21 cellular contexts compared by ENCODE assay signal in the genomic region with DNA sequence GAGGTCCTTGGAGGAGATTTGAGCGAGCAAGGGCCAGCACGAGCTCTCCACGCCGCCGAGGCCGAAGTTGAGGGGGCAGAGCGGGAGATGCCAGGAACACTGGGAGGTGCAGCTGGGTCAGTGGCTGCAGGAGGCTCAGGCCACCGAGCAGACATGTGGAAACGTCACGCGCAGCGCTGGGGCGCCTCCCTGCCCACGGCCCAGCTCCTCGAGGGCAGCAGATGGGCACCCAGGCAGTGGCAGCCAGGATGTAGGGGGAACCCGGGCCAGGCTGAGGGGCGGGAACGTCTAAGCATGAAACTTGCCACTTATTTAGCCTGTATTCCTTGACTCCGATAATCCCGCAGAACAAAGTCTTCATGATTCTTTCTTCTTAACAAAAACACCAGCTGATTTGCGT.
DNase-seq lines count a peak whose midpoint lies in the region; ATAC-seq and TF ChIP-seq lines count a peak whose summit lies in the region.
"Had no signal": no experiment of that assay in that cellular context is flagged by ENCODE, and none has a peak within 500 bp of the region (broad histone marks: within the 10 kb centered on the region; RNA-seq: fewer than 3 reads in every experiment).

No MANE protein-coding gene starts in this region.

- peaks cover 42% of the 10 kb centered on the region for H3K4me1 ChIP-seq in neural progenitor cell
- H3K4me1 ChIP-seq: Caco-2 had no signal

- H3K9me3 Mint-ChIP-seq in neural progenitor cell, result no peaks in the 10 kb centered on the region
- H3K9me3 Mint-ChIP-seq: CD4-positive, CD25-positive, alpha-beta regulatory T cell; CD8-positive, alpha-beta T cell; GM23338; H9; HFFc6 had no signal

- no peak overlapping the region for H3K4me3 Mint-ChIP-seq in neural progenitor cell
- H3K4me3 Mint-ChIP-seq: B cell; CD4-positive, CD25-positive, alpha-beta regulatory T cell; CD8-positive, alpha-beta T cell; GM23338; H9; HFFc6 had no signal

- H3K4me2 ChIP-seq in neural progenitor cell, result peak overlapping the region; percentile 21
- H3K4me2 ChIP-seq: BLaER1, GM23338 had no signal

- peak; percentile 67 for DNase-seq in D341Med (ENCODE audit: low spot score)
- DNase-seq in WERI-Rb-1, result peak; percentile 75
- DNase-seq in neural progenitor cell (ENCODE audit: low spot score), result peak; percentile 59
- DNase-seq in NCI-H2171 treated with DMSO at 0.1 percent for 48 hours (lab: John Stamatoyannopoulos, UW), result no peak
- no peak for DNase-seq in HCEC 1CT
- DNase-seq: Caco-2; CD4-positive, CD25-positive, alpha-beta regulatory T cell; DMS 273 treated with DMSO at 0.1 percent for 48 hours; DMS79; EL; GDM1; H9; HFFc6 had no signal

- H3K4me3 ChIP-seq in WERI-Rb-1 (ENCODE audit: low read depth, low read length) (no peak overlapping the region), neural progenitor cell (no peak overlapping the region)
- H3K4me3 ChIP-seq: BLaER1, GM12878, GM23338 had no signal

- ATAC-seq in HG02852 (IDR thresholded peaks at IDR 0.05; ENCODE audit: unreplicated experiment), result no peak
- ATAC-seq: CD8-positive, alpha-beta T cell; GM12878; GM23338 had no signal

- peaks cover 25% of the 10 kb centered on the region for H3F3A ChIP-seq in neural progenitor cell (ENCODE audit: low read depth)

- no peaks in the 10 kb centered on the region for H3K36me3 Mint-ChIP-seq in neural progenitor cell
- H3K36me3 Mint-ChIP-seq: CD4-positive, CD25-positive, alpha-beta regulatory T cell; CD8-positive, alpha-beta T cell had no signal

- H4K20me1 ChIP-seq in neural progenitor cell (ENCODE audit: low read depth), result peaks cover 18% of the 10 kb centered on the region
- H4K20me1 ChIP-seq: BLaER1 had no signal

- no peak overlapping the region for H3K27ac Mint-ChIP-seq in neural progenitor cell
- H3K27ac Mint-ChIP-seq: B cell; CD4-positive, CD25-positive, alpha-beta regulatory T cell; CD8-positive, alpha-beta T cell; GM23338; H9; HFFc6 had no signal

- H3K27me3 ChIP-seq in WERI-Rb-1 (ENCODE audit: insufficient read depth, low read depth, severe bottlenecking), result no peaks in the 10 kb centered on the region
- H3K27me3 ChIP-seq in neural progenitor cell, result peaks cover 65% of the 10 kb centered on the region
- H3K27me3 ChIP-seq: BLaER1 had no signal

- H3K9me3 ChIP-seq in WERI-Rb-1 (ENCODE audit: severe bottlenecking) (no peaks in the 10 kb centered on the region), neural progenitor cell (ENCODE audit: low read depth) (no peaks in the 10 kb centered on the region)
- H3K9me3 ChIP-seq: BLaER1, Caco-2 had no signal

- peaks cover 2% of the 10 kb centered on the region for H3K27me3 Mint-ChIP-seq in neural progenitor cell (ENCODE audit: insufficient read depth, low read depth)

- H2AFZ ChIP-seq in neural progenitor cell (replicated peaks), result no peak overlapping the region
- H2AFZ ChIP-seq: GM23338 had no signal

- no peaks in the 10 kb centered on the region for H3K79me2 ChIP-seq in neural progenitor cell (ENCODE audit: low read depth)

- TF ChIP-seq CTCF in WERI-Rb-1 (IDR thresholded peaks at IDR 0.05; ENCODE audit: low read depth, low read length) (no peak), neural progenitor cell (IDR thresholded peaks at IDR 0.05) (no peak)

- no peak overlapping the region for H3K9ac ChIP-seq in neural progenitor cell
- H3K9ac ChIP-seq: BLaER1 had no signal

- peaks cover 4% of the 10 kb centered on the region for H3K4me1 Mint-ChIP-seq in neural progenitor cell
- H3K4me1 Mint-ChIP-seq: B cell; CD4-positive, CD25-positive, alpha-beta regulatory T cell had no signal

- no peaks in the 10 kb centered on the region for H3K36me3 ChIP-seq in WERI-Rb-1
- no peaks in the 10 kb centered on the region for H3K36me3 ChIP-seq in neural progenitor cell
- H3K36me3 ChIP-seq: BLaER1 had no signal

- peak overlapping the region; percentile 77 for H3K27ac ChIP-seq in WERI-Rb-1
- peak overlapping the region; percentile 47 for H3K27ac ChIP-seq in neural progenitor cell
- H3K27ac ChIP-seq: 22Rv1, BLaER1, C4-2B had no signal

Comparison
In these comparisons a context has a peak if more than half of its experiments do, and no peak if none do; other contexts are left out.
1. DNase-seq: peak in D341Med (single experiment), WERI-Rb-1 (single experiment) and neural progenitor cell (single experiment); none in NCI-H2171 treated with DMSO at 0.1 percent for 48 hours (single experiment) and HCEC 1CT (single experiment).